ENCODE assay signal across 8 cellular contexts in genomic region chr20:62860924-62861691, GRCh38. TPM values are rescaled to one million over a fixed set of nuclear protein-coding genes. Genes with fewer than 3 reads are reported as not detected.
DNase-seq lines count a peak whose midpoint lies in the region; ATAC-seq and TF ChIP-seq lines count a peak whose summit lies in the region.

No MANE protein-coding gene starts in this region.

- H3K36me3 ChIP-seq in BE2C = peaks cover 17% of the 10 kb centered on the region

- peaks cover 13% of the 10 kb centered on the region for H3K4me1 ChIP-seq in BE2C

- H3K4me3 ChIP-seq in BE2C (ENCODE audit: low read depth, low read length) = peak overlapping the region; percentile 68
- H3K4me3 ChIP-seq in epithelial cell of esophagus (ENCODE audit: low read length) = peak overlapping the region; percentile 54

- no peaks in the 10 kb centered on the region for H3K9me3 ChIP-seq in BE2C

- TF ChIP-seq CTCF in BE2C (IDR thresholded peaks at IDR 0.05; ENCODE audit: low read depth, low read length) = no peak
- TF ChIP-seq CTCF in epithelial cell of esophagus (IDR thresholded peaks at IDR 0.05; ENCODE audit: insufficient read depth, low read depth, low read length, missing control alignments) = no peak
- TF ChIP-seq CTCF in omental fat pad (IDR thresholded peaks at IDR 0.05) = no peak

- peak; percentile 30 for ATAC-seq in GM19395 (IDR thresholded peaks at IDR 0.05; ENCODE audit: unreplicated experiment)
- peak; percentile 33 for ATAC-seq in HG03460 (IDR thresholded peaks at IDR 0.05; ENCODE audit: unreplicated experiment)
- ATAC-seq in omental fat pad (ENCODE audit: low FRiP score) = peak; percentile 31

- DNase-seq in BE2C = no peak
- DNase-seq in activated CD4-positive, alpha-beta T cell treated with anti-CD3 and anti-CD28 coated beads for 1 hour = peak; percentile 24
- peak; percentile 38 for DNase-seq in epithelial cell of esophagus (ENCODE audit: low read depth)
- no peak for DNase-seq in omental fat pad (ENCODE audit: low spot score)
- no peak for DNase-seq in NCI-H524 (lab: John Stamatoyannopoulos, UW)
- DNase-seq in SKM-1 treated with dmso at 0.1 percent for 144 hours (lab: John Stamatoyannopoulos, UW; ENCODE audit: unreplicated experiment) = no peak

- H3K27me3 ChIP-seq in BE2C = no peaks in the 10 kb centered on the region

RNA-seq across cellular contexts. Expression of gene TCFL5, which starts 0.5 kb away (rescaled TPM):
- polyA plus RNA-seq in BE2C (2012; ENCODE audit: insufficient read depth, insufficient read length, low read depth) = 8.8 TPM
- 1 to 10 TPM; 6.1 to 7.7 (median 6.3) TPM for total RNA-seq in omental fat pad

RNA-seq across cellular contexts. Expression of gene COL9A3, which starts 44.3 kb away (rescaled TPM):
- 5.9 TPM for polyA plus RNA-seq in BE2C (2012; ENCODE audit: insufficient read depth, insufficient read length, low read depth)
- 1 to 10 TPM; 2.3 to 6.3 (median 3.6) TPM for total RNA-seq in omental fat pad

RNA-seq across cellular contexts. Expression of gene OGFR, which starts 56.5 kb away (rescaled TPM):
- 138 TPM for polyA plus RNA-seq in BE2C (2012; ENCODE audit: insufficient read depth, insufficient read length, low read depth)
- 10 to 100 TPM; 34.0 to 84.2 (median 52.8) TPM for total RNA-seq in omental fat pad

Comparison
In these comparisons a context has a peak if more than half of its experiments do, and no peak if none do; other contexts are left out.
1. DNase-seq: peak in activated CD4-positive, alpha-beta T cell treated with anti-CD3 and anti-CD28 coated beads for 1 hour (single experiment) and epithelial cell of esophagus (single experiment); none in BE2C (single experiment), omental fat pad (single experiment), NCI-H524 (0 of 2) and SKM-1 treated with dmso at 0.1 percent for 144 hours (single experiment).
2. Peak in every context shown above with its lines, with median percentiles within 50 percentile points of each other: ATAC-seq.